16 cellular contexts compared by ENCODE assay signal in the genomic region with DNA sequence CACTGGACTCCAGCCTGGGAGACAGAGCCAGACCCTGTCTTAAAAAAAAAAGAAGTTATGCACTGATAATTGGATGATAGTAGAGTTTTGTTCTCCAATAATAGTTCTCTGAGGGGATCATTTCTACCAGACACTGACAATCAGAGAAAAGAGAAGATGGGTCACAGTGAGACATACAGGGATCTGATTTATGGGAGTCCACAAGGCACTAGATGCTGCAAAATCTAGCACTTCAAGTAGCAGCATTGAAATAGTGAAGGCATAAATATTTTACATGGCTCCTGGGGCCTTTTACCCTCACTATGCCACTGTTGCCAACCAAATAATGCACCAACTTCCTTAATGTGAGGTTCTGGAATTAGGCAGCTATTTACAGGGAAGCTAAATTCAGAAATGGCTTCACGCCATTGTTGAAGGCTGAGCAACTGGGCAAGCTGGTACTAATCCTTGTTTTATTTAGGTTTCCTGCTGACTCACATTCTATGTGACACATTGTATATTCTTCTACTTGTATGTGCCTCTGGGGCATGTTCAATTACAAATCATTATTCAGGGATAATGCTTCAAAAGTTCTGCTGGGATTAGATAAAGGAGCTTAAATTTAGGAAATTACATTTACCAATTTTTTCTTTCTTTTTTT. TPM values are rescaled to one million over a fixed set of nuclear protein-coding genes. Genes with fewer than 3 reads are reported as not detected.
DNase-seq lines count a peak whose midpoint lies in the region; ATAC-seq and TF ChIP-seq lines count a peak whose summit lies in the region.
"Had no signal": no experiment of that assay in that cellular context is flagged by ENCODE, and none has a peak within 500 bp of the region (broad histone marks: within the 10 kb centered on the region; RNA-seq: fewer than 3 reads in every experiment).

No MANE protein-coding gene starts in this region.

- CTCF ChIA-PET in RWPE1 (lab: Yijun Ruan, JAX): interaction anchor here (0.6 kb wide), 1 partner anchor 829 kb away, joined by 5 read pairs; no protein-coding TSS in a partner anchor

- intact Hi-C loops in activated T-helper 2 cell treated with anti-CD3 and anti-CD28 coated beads, Interferon-gamma antibody, Interleukin-2, Interleukin-4, amounts not matched to agents 10 μg/mL and 5 μg/mL and 100 μg/mL, durations not matched to agents 14 hours and 24 hours and 36 hours (cut with micrococcal nuclease): no loop called here

- POLR2A ChIA-PET in RWPE1 (lab: Yijun Ruan, JAX; ENCODE audit: low non-redundant PET): interaction anchor here (1.2 kb wide), 1 partner anchor 42 kb away, joined by 3 read pairs; no protein-coding TSS in a partner anchor

- no peaks in the 10 kb centered on the region for H3K4me1 Mint-ChIP-seq in activated T-cell treated with anti-CD3 and anti-CD28 coated beads, Interleukin-2, amount 50 U/mL, for 4 hours (ENCODE audit: low read depth)
- no peaks in the 10 kb centered on the region for H3K4me1 Mint-ChIP-seq in activated T-helper 2 cell treated with anti-CD3 and anti-CD28 coated beads, Interferon-gamma antibody, Interleukin-2, Interleukin-4, amounts not matched to agents 10 μg/mL and 5 μg/mL and 100 μg/mL, durations not matched to agents 14 hours and 24 hours and 36 hours (ENCODE audit: low read depth)

- no peak for ATAC-seq in activated T-cell treated with anti-CD3 and anti-CD28 coated beads, Interleukin-2, amount 50 U/mL, for 4 hours
- ATAC-seq in HG03565 (IDR thresholded peaks at IDR 0.05; ENCODE audit: unreplicated experiment) (no peak), HG02642 (IDR thresholded peaks at IDR 0.05; ENCODE audit: poor library complexity, unreplicated experiment) (no peak)

- TF ChIP-seq CTCF in RWPE1 (conservative IDR thresholded peaks at IDR 0.05; ENCODE audit: low read depth): no peak

- H3K27me3 Mint-ChIP-seq in activated T-cell treated with anti-CD3 and anti-CD28 coated beads, Interleukin-2, amount 50 U/mL, for 4 hours (ENCODE audit: low read depth): peaks cover 19% of the 10 kb centered on the region
- H3K27me3 Mint-ChIP-seq in activated T-helper 2 cell treated with anti-CD3 and anti-CD28 coated beads, Interferon-gamma antibody, Interleukin-2, Interleukin-4, amounts not matched to agents 10 μg/mL and 5 μg/mL and 100 μg/mL, durations not matched to agents 14 hours and 24 hours and 36 hours (ENCODE audit: low read depth): peaks cover 22% of the 10 kb centered on the region

- DNase-seq in activated T-cell treated with anti-CD3 and anti-CD28 coated beads, Interleukin-2, amount 50 U/mL, for 4 hours: no peak
- DNase-seq in activated T-cell treated with anti-CD3 and anti-CD28 coated beads for 4 hours (no peak), RWPE1 (ENCODE audit: low spot score) (peak; percentile 88), fibroblast of peridontal ligament (ENCODE audit: extremely low read depth) (peak; percentile 80), Kasumi-1 (lab: John Stamatoyannopoulos, UW) (no peak)
- DNase-seq in activated T-helper 2 cell treated with anti-CD3 and anti-CD28 coated beads, Interferon-gamma antibody, Interleukin-2, Interleukin-4, amounts not matched to agents 10 μg/mL and 5 μg/mL and 100 μg/mL, durations not matched to agents 14 hours and 24 hours and 36 hours (ENCODE audit: low spot score): no peak
- DNase-seq: activated CD4-positive, alpha-beta T cell treated with anti-CD3 and anti-CD28 coated beads for 4 hours; activated effector memory CD4-positive, alpha-beta T cell treated with anti-CD3 and anti-CD28 coated beads, Interleukin-2, amount 50 U/mL, for 16 hours; AML-193; GF-D8; NCI-H345; stimulated activated CD4-positive, alpha-beta T cell treated with anti-CD3 and anti-CD28 coated beads, Interleukin-4, amount 100 ng/mL, for 24 hours; stomach had no signal

- no peaks in the 10 kb centered on the region for H3K36me3 Mint-ChIP-seq in activated T-cell treated with anti-CD3 and anti-CD28 coated beads, Interleukin-2, amount 50 U/mL, for 4 hours (ENCODE audit: insufficient read depth)
- no peaks in the 10 kb centered on the region for H3K36me3 Mint-ChIP-seq in activated T-helper 2 cell treated with anti-CD3 and anti-CD28 coated beads, Interferon-gamma antibody, Interleukin-2, Interleukin-4, amounts not matched to agents 10 μg/mL and 5 μg/mL and 100 μg/mL, durations not matched to agents 14 hours and 24 hours and 36 hours (ENCODE audit: low read depth)

- H3K9me3 Mint-ChIP-seq in activated T-cell treated with anti-CD3 and anti-CD28 coated beads, Interleukin-2, amount 50 U/mL, for 4 hours: peaks cover 18% of the 10 kb centered on the region
- H3K9me3 Mint-ChIP-seq in activated T-helper 2 cell treated with anti-CD3 and anti-CD28 coated beads, Interferon-gamma antibody, Interleukin-2, Interleukin-4, amounts not matched to agents 10 μg/mL and 5 μg/mL and 100 μg/mL, durations not matched to agents 14 hours and 24 hours and 36 hours: peaks cover 13% of the 10 kb centered on the region

- H3K4me3 Mint-ChIP-seq in activated T-cell treated with anti-CD3 and anti-CD28 coated beads, Interleukin-2, amount 50 U/mL, for 4 hours: peak overlapping the region; percentile 6
- no peak overlapping the region for H3K4me3 Mint-ChIP-seq in activated T-helper 2 cell treated with anti-CD3 and anti-CD28 coated beads, Interferon-gamma antibody, Interleukin-2, Interleukin-4, amounts not matched to agents 10 μg/mL and 5 μg/mL and 100 μg/mL, durations not matched to agents 14 hours and 24 hours and 36 hours (ENCODE audit: low read depth)

- H3K27ac Mint-ChIP-seq in activated T-helper 2 cell treated with anti-CD3 and anti-CD28 coated beads, Interferon-gamma antibody, Interleukin-2, Interleukin-4, amounts not matched to agents 10 μg/mL and 5 μg/mL and 100 μg/mL, durations not matched to agents 14 hours and 24 hours and 36 hours: no peak overlapping the region

- H3K27ac ChIP-seq in RWPE1: peak overlapping the region; percentile 76
- H3K27ac ChIP-seq: parathyroid adenoma, stomach had no signal

RNA-seq across cellular contexts. Expression of a gene that starts 38.2 kb away (rescaled TPM):
- total RNA-seq in activated T-cell treated with anti-CD3 and anti-CD28 coated beads, Interleukin-2, amount 50 U/mL, for 4 hours: 1 to 10 TPM; 7.7 to 9.0 (median 8.6) TPM
- total RNA-seq in activated T-helper 2 cell treated with anti-CD3 and anti-CD28 coated beads, Interferon-gamma antibody, Interleukin-2, Interleukin-4, amounts not matched to agents 10 μg/mL and 5 μg/mL and 100 μg/mL, durations not matched to agents 14 hours and 24 hours and 36 hours: 32.9 and 33.1 TPM in 2 replicates

RNA-seq across cellular contexts. Expression of a gene that starts 42.7 kb away (rescaled TPM):
- 10 to 100 TPM; 11.8 to 14.6 (median 13.5) TPM for total RNA-seq in activated T-cell treated with anti-CD3 and anti-CD28 coated beads, Interleukin-2, amount 50 U/mL, for 4 hours
- total RNA-seq in activated T-helper 2 cell treated with anti-CD3 and anti-CD28 coated beads, Interferon-gamma antibody, Interleukin-2, Interleukin-4, amounts not matched to agents 10 μg/mL and 5 μg/mL and 100 μg/mL, durations not matched to agents 14 hours and 24 hours and 36 hours: 31.8 and 33.1 TPM in 2 replicates

Comparison
In these comparisons a context has a peak if more than half of its experiments do, and no peak if none do; other contexts are left out.
1. DNase-seq: peak in RWPE1 (single experiment) and fibroblast of peridontal ligament (single experiment); none in activated T-cell treated with anti-CD3 and anti-CD28 coated beads, Interleukin-2, amount 50 U/mL, for 4 hours (single experiment), activated T-cell treated with anti-CD3 and anti-CD28 coated beads for 4 hours (single experiment), activated T-helper 2 cell treated with anti-CD3 and anti-CD28 coated beads, Interferon-gamma antibody, Interleukin-2, Interleukin-4, amounts not matched to agents 10 μg/mL and 5 μg/mL and 100 μg/mL, durations not matched to agents 14 hours and 24 hours and 36 hours (single experiment) and Kasumi-1 (0 of 2).